Comparison of ENCODE assay signal across 30 cellular contexts in genomic region chr6:64527899-64528298, GRCh38.
"Had no signal": no experiment of that assay in that cellular context is flagged by ENCODE, and none has a peak within 500 bp of the region (broad histone marks: within the 10 kb centered on the region; RNA-seq: fewer than 3 reads in every experiment).

No MANE protein-coding gene starts in this region.

- FAIRE-seq: urothelium cell line had no signal

- H3K9me3 ChIP-seq: ovary, psoas muscle, thoracic aorta, thyroid gland, tibial nerve, upper lobe of left lung, vagina had no signal

- H3K36me3 ChIP-seq: neural progenitor cell, ovary, spleen, thoracic aorta, thyroid gland, tibial nerve, upper lobe of left lung, vagina had no signal

- H3K4me3 ChIP-seq: neural progenitor cell, ovary, psoas muscle, skin epidermis, smooth muscle cell, spleen, thoracic aorta, thyroid gland, tibial nerve, upper lobe of left lung, vagina had no signal

- H3K27ac ChIP-seq: neural progenitor cell, ovary, parathyroid adenoma, psoas muscle, skin epidermis, spleen, thoracic aorta, thyroid gland, tibial nerve, upper lobe of left lung, vagina had no signal

- ATAC-seq: naive thymus-derived CD4-positive, alpha-beta T cell; natural killer cell; psoas muscle; right cardiac atrium; sciatic nerve; stimulated activated memory B cell treated with anti-CD40 and anti-IgM and Interleukin-4, amounts not matched to agents 10 μg/mL and 1 μg/mL and 100 μg/mL, for 72 hours; stimulated activated naive CD8-positive, alpha-beta T cell treated with anti-CD3 and anti-CD28 coated beads, Interleukin-15, amount 100 ng/mL, for 72 hours; stimulated activated naive CD8-positive, alpha-beta T cell treated with anti-CD3 and anti-CD28 coated beads, Interleukin-15, Interleukin-2, amounts not matched to agents 100 U/mL and 50 U/mL, for 24 hours had no signal

- H3K4me1 ChIP-seq: parathyroid adenoma, psoas muscle, spleen, thyroid gland, tibial nerve, upper lobe of left lung, vagina had no signal

- H3K79me2 ChIP-seq: parathyroid adenoma had no signal

- H3K27me3 ChIP-seq: neural progenitor cell, ovary, spleen, thyroid gland, tibial nerve, upper lobe of left lung, vagina had no signal

- H3K4me2 ChIP-seq: neural progenitor cell, smooth muscle cell had no signal

- DNase-seq: naive thymus-derived CD4-positive, alpha-beta T cell; natural killer cell; occipital lobe; ovary; posterior cingulate gyrus; psoas muscle; right cardiac atrium; spleen; stimulated activated CD4-positive, alpha-beta T cell treated with anti-CD3 and anti-CD28 coated beads, Interleukin-12 subunit alpha, Interleukin-12 subunit beta, amount 100 ng/mL, for 4 hours; stimulated activated CD4-positive, alpha-beta T cell treated with anti-CD3 and anti-CD28 coated beads, Interleukin-1b, Interleukin-23, amount 100 ng/mL, for 48 hours; stimulated activated CD4-positive, alpha-beta T cell treated with anti-CD3 and anti-CD28 coated beads, Interleukin-4, amount 100 ng/mL, for 1 hour; stimulated activated CD4-positive, alpha-beta T cell treated with anti-CD3 and anti-CD28 coated beads, Interleukin-4, amount 100 ng/mL, for 4 hours; stimulated activated CD8-positive, alpha-beta memory T cell treated with anti-CD3 and anti-CD28 coated beads, Interleukin-4, amount 100 ng/mL, for 48 hours; stimulated activated naive CD4-positive, alpha-beta T cell; stimulated activated naive CD8-positive, alpha-beta T cell treated with anti-CD3 and anti-CD28 coated beads, Interleukin-15, amount 100 ng/mL, for 72 hours; stimulated activated naive CD8-positive, alpha-beta T cell treated with anti-CD3 and anti-CD28 coated beads, Interleukin-15, Interleukin-2, amounts not matched to agents 100 U/mL and 50 U/mL, for 24 hours; substantia nigra; thyroid gland; trophoblast cell; upper lobe of left lung had no signal

- H2AFZ ChIP-seq: neural progenitor cell, parathyroid adenoma had no signal

- H3K9ac ChIP-seq: neural progenitor cell, parathyroid adenoma had no signal
